ENCODE assay signal across 10 cellular contexts in the genomic region with DNA sequence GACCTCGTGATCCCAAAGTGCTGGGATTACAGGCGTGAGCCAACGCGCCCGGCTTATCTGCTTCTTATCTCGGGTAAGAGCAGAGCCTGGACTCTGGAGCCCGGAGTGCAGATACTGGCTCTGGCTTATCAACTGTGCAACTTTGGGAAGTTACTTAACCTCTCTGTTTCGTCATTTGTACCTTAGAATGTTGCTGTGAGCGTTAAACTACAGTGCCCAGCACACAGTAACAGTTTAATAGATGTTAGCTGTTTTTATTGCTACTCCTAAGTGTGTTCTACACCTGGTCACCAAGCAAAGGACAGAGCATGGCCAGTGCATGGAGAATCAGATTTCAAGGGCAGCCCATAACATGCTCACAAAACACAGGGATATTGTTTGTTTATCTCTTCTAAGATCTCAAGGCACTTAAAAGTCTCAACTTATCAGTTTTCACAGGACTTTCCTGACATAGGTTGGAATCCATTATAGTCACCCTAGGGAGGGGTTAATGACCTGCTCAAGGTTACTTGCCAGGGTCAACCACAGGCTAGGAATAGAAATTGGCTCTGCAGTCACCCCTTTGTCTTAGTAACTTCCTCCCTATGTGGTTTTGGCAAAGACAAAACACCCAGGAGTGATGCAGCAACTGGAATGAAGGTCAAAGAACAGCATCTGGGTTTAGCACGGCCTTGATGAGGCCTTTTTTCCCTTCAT. TPM values are rescaled to one million over a fixed set of nuclear protein-coding genes. Genes with fewer than 3 reads are reported as not detected.
DNase-seq lines count a peak whose midpoint lies in the region; ATAC-seq and TF ChIP-seq lines count a peak whose summit lies in the region.
"Had no signal": no experiment of that assay in that cellular context is flagged by ENCODE, and none has a peak within 500 bp of the region (broad histone marks: within the 10 kb centered on the region; RNA-seq: fewer than 3 reads in every experiment).

No MANE protein-coding gene starts in this region.

- no peak for DNase-seq in activated naive CD8-positive, alpha-beta T cell treated with anti-CD3 and anti-CD28 coated beads, Interleukin-2, amount 50 U/mL, for 24 hours
- DNase-seq in activated naive CD8-positive, alpha-beta T cell treated with anti-CD3 and anti-CD28 coated beads for 36 hours, result no peak
- no peak for DNase-seq in ascending aorta (ENCODE audit: low spot score in 2 of 2)
- DNase-seq in left kidney (ENCODE audit: low read depth, low spot score), result peak; percentile 75
- DNase-seq in activated CD8-positive, alpha-beta T cell treated with anti-CD3 and anti-CD28 coated beads for 36 hours, result no peak
- no peak for DNase-seq in substantia nigra (lab: John Stamatoyannopoulos, UW)
- DNase-seq: NCI-H2227 treated with DMSO at 0.1 percent for 48 hours had no signal

- H3K36me3 Mint-ChIP-seq in activated naive CD8-positive, alpha-beta T cell treated with anti-CD3 and anti-CD28 coated beads, Interleukin-2, amount 50 U/mL, for 24 hours (ENCODE audit: low read depth), result no peaks in the 10 kb centered on the region
- no peaks in the 10 kb centered on the region for H3K36me3 Mint-ChIP-seq in activated naive CD8-positive, alpha-beta T cell treated with anti-CD3 and anti-CD28 coated beads for 36 hours
- no peaks in the 10 kb centered on the region for H3K36me3 Mint-ChIP-seq in activated CD8-positive, alpha-beta T cell treated with anti-CD3 and anti-CD28 coated beads for 36 hours (ENCODE audit: low read depth)

- H3K36me3 ChIP-seq in ascending aorta, result no peaks in the 10 kb centered on the region

- peaks cover 4% of the 10 kb centered on the region for H3K4me1 Mint-ChIP-seq in activated naive CD8-positive, alpha-beta T cell treated with anti-CD3 and anti-CD28 coated beads, Interleukin-2, amount 50 U/mL, for 24 hours
- H3K4me1 Mint-ChIP-seq in activated naive CD8-positive, alpha-beta T cell treated with anti-CD3 and anti-CD28 coated beads for 36 hours, result no peaks in the 10 kb centered on the region
- peaks cover 4% of the 10 kb centered on the region for H3K4me1 Mint-ChIP-seq in activated CD8-positive, alpha-beta T cell treated with anti-CD3 and anti-CD28 coated beads for 36 hours (ENCODE audit: low read depth)

- H3K27me3 Mint-ChIP-seq in activated naive CD8-positive, alpha-beta T cell treated with anti-CD3 and anti-CD28 coated beads, Interleukin-2, amount 50 U/mL, for 24 hours, result no peaks in the 10 kb centered on the region
- H3K27me3 Mint-ChIP-seq in activated naive CD8-positive, alpha-beta T cell treated with anti-CD3 and anti-CD28 coated beads for 36 hours, result no peaks in the 10 kb centered on the region
- no peaks in the 10 kb centered on the region for H3K27me3 Mint-ChIP-seq in activated CD8-positive, alpha-beta T cell treated with anti-CD3 and anti-CD28 coated beads for 36 hours

- intact Hi-C loops in ascending aorta (cut with DNase I), result no loop called here
- intact Hi-C loops in activated CD8-positive, alpha-beta T cell treated with anti-CD3 and anti-CD28 coated beads for 36 hours (cut with micrococcal nuclease), result no loop called here

- no peak for TF ChIP-seq CTCF in ascending aorta (IDR thresholded peaks at IDR 0.05)
- no peak for TF ChIP-seq CTCF in activated CD8-positive, alpha-beta T cell treated with anti-CD3 and anti-CD28 coated beads for 36 hours (IDR thresholded peaks at IDR 0.05)

- no peak overlapping the region for H3K27ac Mint-ChIP-seq in activated naive CD8-positive, alpha-beta T cell treated with anti-CD3 and anti-CD28 coated beads, Interleukin-2, amount 50 U/mL, for 24 hours
- H3K27ac Mint-ChIP-seq in activated naive CD8-positive, alpha-beta T cell treated with anti-CD3 and anti-CD28 coated beads for 36 hours, result no peak overlapping the region
- no peak overlapping the region for H3K27ac Mint-ChIP-seq in activated CD8-positive, alpha-beta T cell treated with anti-CD3 and anti-CD28 coated beads for 36 hours

- peak; percentile 44 for ATAC-seq in activated naive CD8-positive, alpha-beta T cell treated with anti-CD3 and anti-CD28 coated beads, Interleukin-2, amount 50 U/mL, for 24 hours
- no peak for ATAC-seq in HG02852 (IDR thresholded peaks at IDR 0.05; ENCODE audit: unreplicated experiment)
- ATAC-seq in activated CD8-positive, alpha-beta T cell treated with anti-CD3 and anti-CD28 coated beads for 36 hours, result no peak
- ATAC-seq in HG02623 (IDR thresholded peaks at IDR 0.05; ENCODE audit: unreplicated experiment), result no peak

- H3K4me3 Mint-ChIP-seq in activated naive CD8-positive, alpha-beta T cell treated with anti-CD3 and anti-CD28 coated beads, Interleukin-2, amount 50 U/mL, for 24 hours, result no peak overlapping the region
- H3K4me3 Mint-ChIP-seq in activated naive CD8-positive, alpha-beta T cell treated with anti-CD3 and anti-CD28 coated beads for 36 hours, result no peak overlapping the region
- no peak overlapping the region for H3K4me3 Mint-ChIP-seq in activated CD8-positive, alpha-beta T cell treated with anti-CD3 and anti-CD28 coated beads for 36 hours

- H3K27ac ChIP-seq in ascending aorta (peak overlapping the region; percentile 30 to 33), substantia nigra (ENCODE audit: low read depth, low read length, poor library complexity, severe bottlenecking) (no peak overlapping the region)
- H3K27ac ChIP-seq: C4-2B had no signal

- CTCF ChIA-PET in activated CD8-positive, alpha-beta T cell treated with anti-CD3 and anti-CD28 coated beads for 36 hours (lab: Charles Lee), result no interaction called here

- no peak overlapping the region for H3K4me3 ChIP-seq in ascending aorta

- no peaks in the 10 kb centered on the region for H3K27me3 ChIP-seq in ascending aorta

- no peaks in the 10 kb centered on the region for H3K9me3 ChIP-seq in ascending aorta

- H3K4me1 ChIP-seq in ascending aorta, result peaks cover 0 to 9% of the 10 kb centered on the region in 2 donors

- H3K9me3 Mint-ChIP-seq in activated naive CD8-positive, alpha-beta T cell treated with anti-CD3 and anti-CD28 coated beads, Interleukin-2, amount 50 U/mL, for 24 hours, result no peaks in the 10 kb centered on the region
- no peaks in the 10 kb centered on the region for H3K9me3 Mint-ChIP-seq in activated naive CD8-positive, alpha-beta T cell treated with anti-CD3 and anti-CD28 coated beads for 36 hours
- no peaks in the 10 kb centered on the region for H3K9me3 Mint-ChIP-seq in activated CD8-positive, alpha-beta T cell treated with anti-CD3 and anti-CD28 coated beads for 36 hours

- POLR2A ChIA-PET in activated CD8-positive, alpha-beta T cell treated with anti-CD3 and anti-CD28 coated beads for 36 hours (lab: Charles Lee), result no interaction called here

RNA-seq across cellular contexts. Expression of a gene that starts 22.5 kb away (rescaled TPM):
- 100 to 1,000 TPM; 335 to 350 TPM for total RNA-seq in activated naive CD8-positive, alpha-beta T cell treated with anti-CD3 and anti-CD28 coated beads for 36 hours
- 49.4 TPM for total RNA-seq in ascending aorta
- 100 to 1,000 TPM; 275 to 304 TPM for total RNA-seq in activated CD8-positive, alpha-beta T cell treated with anti-CD3 and anti-CD28 coated beads for 36 hours

RNA-seq across cellular contexts. Expression of a gene that starts 54.8 kb away (rescaled TPM):
- total RNA-seq in activated naive CD8-positive, alpha-beta T cell treated with anti-CD3 and anti-CD28 coated beads for 36 hours, result 1 to 10 TPM; 2.7 to 4.3 TPM
- 127 TPM for total RNA-seq in ascending aorta
- total RNA-seq in activated CD8-positive, alpha-beta T cell treated with anti-CD3 and anti-CD28 coated beads for 36 hours, result 1 to 10 TPM; 2.1 to 3.6 TPM

Comparison
In these comparisons a context has a peak if more than half of its experiments do, and no peak if none do; other contexts are left out.
1. RNA of a gene that starts 54.8 kb away (total RNA-seq): 127 TPM in ascending aorta (single experiment); 2.7 to 4.3 TPM in activated naive CD8-positive, alpha-beta T cell treated with anti-CD3 and anti-CD28 coated beads for 36 hours and 2.1 to 3.6 TPM in activated CD8-positive, alpha-beta T cell treated with anti-CD3 and anti-CD28 coated beads for 36 hours; every median in the first group is over 10 times any median in the second.